24 cellular contexts compared by ENCODE assay signal in the genomic region with DNA sequence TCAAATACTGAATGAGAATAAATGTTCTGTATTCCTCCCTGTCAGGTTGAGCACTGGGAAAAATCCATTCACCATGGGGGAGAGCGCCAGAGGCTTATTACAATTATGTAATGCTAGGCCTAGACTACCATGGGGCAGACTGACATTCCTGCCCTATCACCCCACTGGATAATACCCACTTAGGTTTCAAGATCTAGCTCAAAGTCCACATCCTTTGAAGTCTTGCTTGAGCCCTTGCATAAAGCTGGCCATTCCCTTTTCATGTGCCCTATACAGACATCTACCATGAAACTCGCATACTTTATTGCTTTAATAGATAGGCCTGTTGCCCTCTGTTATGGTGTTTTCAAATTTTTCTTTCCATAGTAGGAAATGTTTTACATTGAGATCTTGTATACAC.
"Had no signal": no experiment of that assay in that cellular context is flagged by ENCODE, and none has a peak within 500 bp of the region (broad histone marks: within the 10 kb centered on the region; RNA-seq: fewer than 3 reads in every experiment).

No MANE protein-coding gene starts in this region.

- H3K27ac Mint-ChIP-seq: dendritic cell treated with granulocyte-macrophage colony-stimulating factor and Interleukin-4, amounts not matched to agents 40 ng/mL and 50 ng/mL, for 4 days; effector memory CD8-positive, alpha-beta T cell; memory B cell; mesothelial cell of epicardium; natural killer cell had no signal

- H3K9me3 Mint-ChIP-seq: dendritic cell treated with granulocyte-macrophage colony-stimulating factor and Interleukin-4, amounts not matched to agents 40 ng/mL and 50 ng/mL, for 4 days; effector memory CD8-positive, alpha-beta T cell; memory B cell; mesothelial cell of epicardium; natural killer cell; neural crest cell; stimulated activated effector memory CD8-positive, alpha-beta T cell treated with anti-CD3 and anti-CD28 coated beads, Interleukin-12 subunit alpha, Interleukin-12 subunit beta, amount 100 ng/mL, for 72 hours had no signal

- H3K4me1 Mint-ChIP-seq: memory B cell, natural killer cell, neural crest cell had no signal

- H3K27me3 ChIP-seq: foreskin keratinocyte, left lung, ovary, tibial artery, upper lobe of right lung, vagina had no signal

- H3K27me3 Mint-ChIP-seq: dendritic cell treated with granulocyte-macrophage colony-stimulating factor and Interleukin-4, amounts not matched to agents 40 ng/mL and 50 ng/mL, for 4 days; effector memory CD8-positive, alpha-beta T cell; memory B cell had no signal

- H3K4me3 ChIP-seq: left lung, lower lobe of right lung, ovary, smooth muscle cell, tibial artery, upper lobe of right lung, vagina had no signal

- H3K4me1 ChIP-seq: vagina had no signal

- DNase-seq: effector memory CD8-positive, alpha-beta T cell; erythroblast; foreskin keratinocyte; head of caudate nucleus; hippocampal formation; kidney glomerular epithelial cell; left lung; lower lobe of right lung; natural killer cell; nucleus accumbens; ovary; right cardiac atrium; stimulated activated CD4-positive, alpha-beta T cell treated with anti-CD3 and anti-CD28 coated beads, Interleukin-4, amount 100 ng/mL, for 1 hour; stimulated activated CD8-positive, alpha-beta memory T cell treated with anti-CD3 and anti-CD28 coated beads, Interleukin-4, amount 100 ng/mL, for 48 hours; stimulated activated naive CD8-positive, alpha-beta T cell treated with anti-CD3 and anti-CD28 coated beads, Interleukin-15, Interleukin-2, amounts not matched to agents 100 U/mL and 50 U/mL, for 24 hours; tibial artery; upper lobe of right lung had no signal

- H3K9me3 ChIP-seq: left lung, lower lobe of right lung, ovary, tibial artery, upper lobe of right lung, vagina had no signal

- ATAC-seq: effector memory CD8-positive, alpha-beta T cell; foreskin keratinocyte; natural killer cell; right cardiac atrium; stimulated activated effector memory CD8-positive, alpha-beta T cell treated with anti-CD3 and anti-CD28 coated beads, Interleukin-12 subunit alpha, Interleukin-12 subunit beta, amount 100 ng/mL, for 72 hours; stimulated activated naive CD8-positive, alpha-beta T cell treated with anti-CD3 and anti-CD28 coated beads, Interleukin-15, Interleukin-2, amounts not matched to agents 100 U/mL and 50 U/mL, for 24 hours; upper lobe of right lung had no signal

- H3K4me3 Mint-ChIP-seq: dendritic cell treated with granulocyte-macrophage colony-stimulating factor and Interleukin-4, amounts not matched to agents 40 ng/mL and 50 ng/mL, for 4 days; effector memory CD8-positive, alpha-beta T cell; memory B cell; mesothelial cell of epicardium; natural killer cell; neural crest cell; stimulated activated effector memory CD8-positive, alpha-beta T cell treated with anti-CD3 and anti-CD28 coated beads, Interleukin-12 subunit alpha, Interleukin-12 subunit beta, amount 100 ng/mL, for 72 hours had no signal

- H3K36me3 ChIP-seq: lower lobe of right lung, ovary, vagina had no signal

- H3K27ac ChIP-seq: foreskin keratinocyte, left lung, lower lobe of right lung, ovary, tibial artery, upper lobe of right lung, vagina had no signal
